Comparison of ENCODE assay signal across 9 cellular contexts in genomic region chr19:17109300-17109699, GRCh38. TPM values are rescaled to one million over a fixed set of nuclear protein-coding genes. Genes with fewer than 3 reads are reported as not detected.
DNase-seq lines count a peak whose midpoint lies in the region; ATAC-seq and TF ChIP-seq lines count a peak whose summit lies in the region.
"Had no signal": no experiment of that assay in that cellular context is flagged by ENCODE, and none has a peak within 500 bp of the region (broad histone marks: within the 10 kb centered on the region; RNA-seq: fewer than 3 reads in every experiment).

No MANE protein-coding gene starts in this region.

- H3K4me3 Mint-ChIP-seq in stimulated activated effector memory CD8-positive, alpha-beta T cell treated with anti-CD3 and anti-CD28 coated beads, Interleukin-12 subunit alpha, Interleukin-12 subunit beta, amount 100 ng/mL, for 72 hours = no peak overlapping the region

- no peak for ATAC-seq in gastroesophageal sphincter
- ATAC-seq in stimulated activated effector memory CD8-positive, alpha-beta T cell treated with anti-CD3 and anti-CD28 coated beads, Interleukin-12 subunit alpha, Interleukin-12 subunit beta, amount 100 ng/mL, for 72 hours = no peak
- ATAC-seq in mucosa of descending colon = no peak
- no peak for ATAC-seq in sciatic nerve

- CTCF ChIA-PET in PC-9 (lab: Charles Lee) = no interaction called here

- peak overlapping the region; percentile 67 for H3K27ac Mint-ChIP-seq in stimulated activated effector memory CD8-positive, alpha-beta T cell treated with anti-CD3 and anti-CD28 coated beads, Interleukin-12 subunit alpha, Interleukin-12 subunit beta, amount 100 ng/mL, for 72 hours

- H2AFZ ChIP-seq in PC-9 = no peak overlapping the region

- H3K36me3 Mint-ChIP-seq in stimulated activated effector memory CD8-positive, alpha-beta T cell treated with anti-CD3 and anti-CD28 coated beads, Interleukin-12 subunit alpha, Interleukin-12 subunit beta, amount 100 ng/mL, for 72 hours = peaks cover 95% of the 10 kb centered on the region

- TF ChIP-seq POLR2A in gastroesophageal sphincter (IDR thresholded peaks at IDR 0.05) = no peak

- no peak for TF ChIP-seq CTCF in DOHH2 (IDR thresholded peaks at IDR 0.05; ENCODE audit: low read depth, low read length, poor library complexity, severe bottlenecking)
- TF ChIP-seq CTCF in PC-9 (conservative IDR thresholded peaks at IDR 0.05) = no peak
- no peak for TF ChIP-seq CTCF in gastroesophageal sphincter (IDR thresholded peaks at IDR 0.05)
- TF ChIP-seq CTCF in mucosa of descending colon (IDR thresholded peaks at IDR 0.05) = no peak

- H3K27ac ChIP-seq in DOHH2 (ENCODE audit: low read depth, low read length) = peak overlapping the region; percentile 71
- H3K27ac ChIP-seq in PC-9 = peak overlapping the region; percentile 15; the same call in 1 of the 2 replicates
- H3K27ac ChIP-seq in gastroesophageal sphincter = peak overlapping the region in 3 of 4 donors; percentile 29 to 81 (median 51)

- peaks cover 3% of the 10 kb centered on the region; the same call in 1 of the 2 replicates for H4K20me1 ChIP-seq in DOHH2 (ENCODE audit: control insufficient read depth, insufficient read depth, low read depth, low read length)
- peaks cover 10% of the 10 kb centered on the region; the same call in 1 of the 2 replicates for H4K20me1 ChIP-seq in PC-9 (ENCODE audit: insufficient read depth)

- DNase-seq in PC-9 (peak in 1 of 2 experiments; percentile 18), mucosa of descending colon (no peak), NCI-H1417 (lab: John Stamatoyannopoulos, UW) (no peak), sciatic nerve (ENCODE audit: low spot score) (no peak), cerebellar nuclear complex (lab: John Stamatoyannopoulos, UW) (no peak)
- DNase-seq in stimulated activated effector memory CD8-positive, alpha-beta T cell treated with anti-CD3 and anti-CD28 coated beads, Interleukin-12 subunit alpha, Interleukin-12 subunit beta, amount 100 ng/mL, for 72 hours (ENCODE audit: low spot score in 2 of 2) = no peak
- DNase-seq: activated effector memory CD4-positive, alpha-beta T cell treated with Interleukin-2 at 50 U/mL for 16 hours had no signal

- H3K4me1 ChIP-seq in DOHH2 (ENCODE audit: control insufficient read depth, low read length) (peaks cover 65% of the 10 kb centered on the region), PC-9 (replicated peaks; ENCODE audit: insufficient read depth) (peaks cover 24% of the 10 kb centered on the region), gastroesophageal sphincter (peaks cover 0 to 55% (median 24%) of the 10 kb centered on the region in 3 donors), mucosa of descending colon (ENCODE audit: low read depth) (peaks cover 6% of the 10 kb centered on the region)

- H3K9me2 ChIP-seq in DOHH2 (replicated peaks; ENCODE audit: control insufficient read depth, low read length) (no peaks in the 10 kb centered on the region), PC-9 (ENCODE audit: insufficient read depth) (no peaks in the 10 kb centered on the region)

- peak overlapping the region; percentile 76 for H3K4me2 ChIP-seq in DOHH2 (ENCODE audit: low read length)
- no peak overlapping the region for H3K4me2 ChIP-seq in PC-9

- no peaks in the 10 kb centered on the region for H3K9me3 Mint-ChIP-seq in stimulated activated effector memory CD8-positive, alpha-beta T cell treated with anti-CD3 and anti-CD28 coated beads, Interleukin-12 subunit alpha, Interleukin-12 subunit beta, amount 100 ng/mL, for 72 hours

- H3K36me3 ChIP-seq in DOHH2 (ENCODE audit: control insufficient read depth, low read length) (peaks cover 59% of the 10 kb centered on the region), PC-9 (ENCODE audit: low read depth) (0 out of 2 replicates have a peak, but pooled peaks cover 5% of the 10 kb centered on the region), gastroesophageal sphincter (peaks cover 0 to 52% of the 10 kb centered on the region in 2 donors), mucosa of descending colon (ENCODE audit: low read depth) (no peaks in the 10 kb centered on the region)

- no peak for TF ChIP-seq EP300 in gastroesophageal sphincter (IDR thresholded peaks at IDR 0.05)

- H3F3A ChIP-seq in DOHH2 (ENCODE audit: control insufficient read depth, insufficient read depth) (no peaks in the 10 kb centered on the region; the same call in 1 of the 2 replicates), PC-9 (ENCODE audit: insufficient read depth, low read depth) (peaks cover 46% of the 10 kb centered on the region)

- intact Hi-C loops in PC-9 (cut with micrococcal nuclease; ENCODE audit: unreplicated experiment) (no loop called here), mucosa of descending colon (cut with DNase I, micrococcal nuclease) (no loop called here), sciatic nerve (cut with DNase I) (no loop called here)

- H3K4me3 ChIP-seq in DOHH2 (ENCODE audit: low read length) = peak overlapping the region; percentile 49
- no peak overlapping the region for H3K4me3 ChIP-seq in PC-9
- H3K4me3 ChIP-seq in gastroesophageal sphincter = no peak overlapping the region
- no peak overlapping the region for H3K4me3 ChIP-seq in mucosa of descending colon

- 82 to 92% methylated on average over 6 to 7 of the region's 9 CpGs for WGBS in gastroesophageal sphincter (ENCODE audit: low coverage in 1 of 2), 2 donors

- POLR2A ChIA-PET in PC-9 (lab: Charles Lee; ENCODE audit: unreplicated experiment) = no interaction called here

- H3K79me2 ChIP-seq in DOHH2 (ENCODE audit: control insufficient read depth, low read length) (peaks cover 92% of the 10 kb centered on the region), PC-9 (ENCODE audit: low read depth) (peaks cover 70% of the 10 kb centered on the region)

- H3K27me3 ChIP-seq in DOHH2 (ENCODE audit: control insufficient read depth, low read length) = no peaks in the 10 kb centered on the region
- no peaks in the 10 kb centered on the region for H3K27me3 ChIP-seq in PC-9 (ENCODE audit: insufficient read depth, low read depth)
- no peaks in the 10 kb centered on the region for H3K27me3 ChIP-seq in gastroesophageal sphincter

- peaks cover 67% of the 10 kb centered on the region for H3K4me1 Mint-ChIP-seq in stimulated activated effector memory CD8-positive, alpha-beta T cell treated with anti-CD3 and anti-CD28 coated beads, Interleukin-12 subunit alpha, Interleukin-12 subunit beta, amount 100 ng/mL, for 72 hours

- H3K9me3 ChIP-seq in DOHH2 (ENCODE audit: control insufficient read depth, insufficient read depth, low read length) (no peaks in the 10 kb centered on the region), PC-9 (ENCODE audit: insufficient read depth, low read depth) (no peaks in the 10 kb centered on the region), gastroesophageal sphincter (no peaks in the 10 kb centered on the region), mucosa of descending colon (no peaks in the 10 kb centered on the region)

- BruUV-seq in PC-9 (replicated peaks; lab: Mats Ljungman, UMichigan) = no TSS peak

RNA-seq across cellular contexts. Expression of gene MYO9B, which starts 33.7 kb away (rescaled TPM):
- total RNA-seq in PC-9 (2021) (81.2 and 103 TPM in 2 replicates), gastroesophageal sphincter (10 to 100 TPM; 38.1 to 77.7 (median 66.2) TPM), mucosa of descending colon (10 to 100 TPM; 73.7 to 91.8 (median 90.8) TPM), sciatic nerve (90.7 TPM)

RNA-seq across cellular contexts. Expression of gene HAUS8, which starts 34.0 kb away (rescaled TPM):
- total RNA-seq in PC-9 (2021) (26.5 and 30.8 TPM in 2 replicates), gastroesophageal sphincter (1 to 10 TPM; 3.2 to 6.4 (median 5.5) TPM), mucosa of descending colon (10 to 100 TPM; 12.2 to 16.6 (median 13.6) TPM), sciatic nerve (5.9 TPM)

Comparison
In these comparisons a context has a peak if more than half of its experiments do, and no peak if none do; other contexts are left out.
1. H3K27ac ChIP-seq: peak in every context shown above with its lines; median percentile 71 in DOHH2; 51 in gastroesophageal sphincter; 15 in PC-9.